Comparison of ENCODE assay signal across 18 cellular contexts in the genomic region with DNA sequence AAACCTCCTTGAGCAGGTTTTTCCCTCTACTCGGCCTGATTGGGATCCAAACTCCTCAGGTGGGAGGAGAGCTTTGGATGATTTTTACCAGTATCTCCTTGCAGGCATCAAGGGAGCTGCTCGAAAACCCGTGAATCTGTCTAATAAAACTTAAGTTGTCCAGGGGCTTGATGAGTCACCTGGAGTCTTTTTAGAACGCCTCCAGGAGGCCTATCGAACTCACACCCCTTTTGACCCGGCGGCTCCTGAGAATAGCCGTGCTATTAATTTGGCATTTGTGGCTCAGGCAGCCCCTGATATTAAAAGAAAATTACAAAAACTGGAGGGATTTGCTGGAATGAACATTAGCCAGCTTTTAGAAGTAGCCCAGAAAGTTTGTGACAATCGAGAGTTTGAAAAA. TPM values are rescaled to one million over a fixed set of nuclear protein-coding genes. Genes with fewer than 3 reads are reported as not detected.
DNase-seq lines count a peak whose midpoint lies in the region; ATAC-seq and TF ChIP-seq lines count a peak whose summit lies in the region.
"Had no signal": no experiment of that assay in that cellular context is flagged by ENCODE, and none has a peak within 500 bp of the region (broad histone marks: within the 10 kb centered on the region; RNA-seq: fewer than 3 reads in every experiment).

No MANE protein-coding gene starts in this region.

- H3K56ac ChIP-seq in mesendoderm (ENCODE audit: low read length): peak overlapping the region; percentile 17

- no peak overlapping the region for H3K4me2 ChIP-seq in mesendoderm (ENCODE audit: low read length)
- H3K4me2 ChIP-seq: BLaER1, KMS-11 had no signal

- H3K27me3 ChIP-seq in mesendoderm (ENCODE audit: insufficient read depth, low read length, poor library complexity) (no peaks in the 10 kb centered on the region), Caco-2 (replicated peaks; ENCODE audit: control insufficient read depth, insufficient read depth, low read length) (no peaks in the 10 kb centered on the region)
- H3K27me3 ChIP-seq: BLaER1 had no signal

- intact Hi-C loops in Caco-2 (cut with micrococcal nuclease; ENCODE audit: unreplicated experiment): no loop called here

- H3K27ac ChIP-seq in mesendoderm (ENCODE audit: low read depth, low read length): no peak overlapping the region
- H3K27ac ChIP-seq: 22Rv1, BLaER1, KMS-11, PC-9 had no signal

- no peak overlapping the region for H3K9ac ChIP-seq in mesendoderm (ENCODE audit: low read length)
- H3K9ac ChIP-seq: BLaER1, KMS-11 had no signal

- H2BK5ac ChIP-seq in mesendoderm (ENCODE audit: low read length): no peak overlapping the region

- CTCF ChIA-PET in Caco-2 (lab: Charles Lee): no interaction called here

- H4K8ac ChIP-seq in mesendoderm (ENCODE audit: low read depth, low read length): no peak overlapping the region

- H2AK5ac ChIP-seq in mesendoderm (ENCODE audit: low read length): no peak overlapping the region

- H3K4me1 Mint-ChIP-seq in activated T-helper 17 cell treated with anti-CD3 and anti-CD28 coated beads, Interleukin-2, amount 50 U/mL, for 72 hours: no peaks in the 10 kb centered on the region
- peaks cover 11% of the 10 kb centered on the region for H3K4me1 Mint-ChIP-seq in Caco-2 (ENCODE audit: low read depth, unreplicated experiment)

- no peak for TF ChIP-seq CTCF in Caco-2 (IDR thresholded peaks at IDR 0.05; ENCODE audit: insufficient read depth in 1 of 2, low read depth in 1 of 2, low read length in 1 of 2, severe bottlenecking in 1 of 2, unreplicated experiment in 1 of 2)

- no peaks in the 10 kb centered on the region for H3K79me1 ChIP-seq in mesendoderm (ENCODE audit: low read length)

- H3K4ac ChIP-seq in mesendoderm (ENCODE audit: low read depth, low read length): no peak overlapping the region

- peaks cover 5% of the 10 kb centered on the region for H3K4me1 ChIP-seq in mesendoderm (ENCODE audit: control insufficient read depth, low read depth, low read length)
- H3K4me1 ChIP-seq in Caco-2: no peaks in the 10 kb centered on the region
- H3K4me1 ChIP-seq: BLaER1 had no signal

- peak; percentile 17 for DNase-seq in activated CD8-positive, alpha-beta memory T cell treated with anti-CD3 and anti-CD28 coated beads for 24 hours
- DNase-seq in activated CD8-positive, alpha-beta memory T cell treated with anti-CD3 and anti-CD28 coated beads, Interleukin-2, amount 50 U/mL, for 48 hours: no peak
- DNase-seq in mesendoderm (no peak), dermis blood vessel endothelial cell (no peak), Caco-2 (no peak), NCI-H524 (lab: John Stamatoyannopoulos, UW) (no peak), anterior cingulate cortex (lab: John Stamatoyannopoulos, UW) (no peak)
- DNase-seq: NCI-H1048, NCI-H146, NCI-H2081 treated with DMSO at 0.1 percent for 48 hours, NCI-H510A, NCI-H82, PC-9 had no signal

- H3K23ac ChIP-seq in mesendoderm (ENCODE audit: low read length): no peak overlapping the region

- POLR2A ChIA-PET in Caco-2 (lab: Charles Lee): no interaction called here

- H3K9me3 ChIP-seq in Caco-2: no peaks in the 10 kb centered on the region
- H3K9me3 ChIP-seq: BLaER1 had no signal

- H3K27me3 Mint-ChIP-seq in activated T-helper 17 cell treated with anti-CD3 and anti-CD28 coated beads, Interleukin-2, amount 50 U/mL, for 72 hours: no peaks in the 10 kb centered on the region
- peaks cover 7% of the 10 kb centered on the region for H3K27me3 Mint-ChIP-seq in Caco-2 (ENCODE audit: insufficient read depth, unreplicated experiment)

- no peak overlapping the region for H2BK15ac ChIP-seq in mesendoderm (replicated peaks; ENCODE audit: low read depth)

- no peak overlapping the region for H2BK120ac ChIP-seq in mesendoderm (ENCODE audit: low read depth, low read length)

- no CpG with 5 or more reads among the region's 9 CpGs for WGBS in mesendoderm (ENCODE audit: extremely low coverage, insufficient coverage, low lambda C conversion rate)

- no peak overlapping the region for H3K4me3 Mint-ChIP-seq in activated T-helper 17 cell treated with anti-CD3 and anti-CD28 coated beads, Interleukin-2, amount 50 U/mL, for 72 hours
- H3K4me3 Mint-ChIP-seq in Caco-2 (ENCODE audit: unreplicated experiment): no peak overlapping the region
- H3K4me3 Mint-ChIP-seq: CD8-positive, alpha-beta T cell had no signal

- no peak for ATAC-seq in activated T-helper 17 cell treated with anti-CD3 and anti-CD28 coated beads, Interleukin-2, amount 50 U/mL, for 72 hours (replicated peaks)

- no peak overlapping the region for H4K5ac ChIP-seq in mesendoderm (ENCODE audit: low read length)

- H3K36me3 Mint-ChIP-seq in activated T-helper 17 cell treated with anti-CD3 and anti-CD28 coated beads, Interleukin-2, amount 50 U/mL, for 72 hours (ENCODE audit: low read depth): no peaks in the 10 kb centered on the region
- H3K36me3 Mint-ChIP-seq in Caco-2 (ENCODE audit: insufficient read depth, unreplicated experiment): no peaks in the 10 kb centered on the region
- H3K36me3 Mint-ChIP-seq: CD8-positive, alpha-beta T cell had no signal

- no peaks in the 10 kb centered on the region for H3K9me3 Mint-ChIP-seq in activated T-helper 17 cell treated with anti-CD3 and anti-CD28 coated beads, Interleukin-2, amount 50 U/mL, for 72 hours
- H3K9me3 Mint-ChIP-seq in Caco-2 (ENCODE audit: unreplicated experiment): no peaks in the 10 kb centered on the region
- H3K9me3 Mint-ChIP-seq: CD8-positive, alpha-beta T cell had no signal

- no TSS peak for BruUV-seq in Caco-2 (replicated peaks; lab: Mats Ljungman, UMichigan)

- H3K18ac ChIP-seq in mesendoderm (ENCODE audit: low read length): no peak overlapping the region

- H3K4me3 ChIP-seq in mesendoderm (ENCODE audit: low read length) (no peak overlapping the region), Caco-2 (ENCODE audit: low read depth, low read length) (no peak overlapping the region)
- H3K4me3 ChIP-seq: BLaER1, PC-9 had no signal

- H3K27ac Mint-ChIP-seq in activated T-helper 17 cell treated with anti-CD3 and anti-CD28 coated beads, Interleukin-2, amount 50 U/mL, for 72 hours: peak overlapping the region; percentile 8
- H3K27ac Mint-ChIP-seq in Caco-2 (ENCODE audit: unreplicated experiment): no peak overlapping the region

- no peaks in the 10 kb centered on the region for H3K79me2 ChIP-seq in mesendoderm (ENCODE audit: control insufficient read depth, insufficient read depth, low read length)

- H3K36me3 ChIP-seq in mesendoderm (ENCODE audit: control insufficient read depth, insufficient read depth, low read length) (no peaks in the 10 kb centered on the region), Caco-2 (ENCODE audit: control insufficient read depth, insufficient read depth, low read length) (no peaks in the 10 kb centered on the region)
- H3K36me3 ChIP-seq: BLaER1 had no signal

RNA-seq across cellular contexts. Expression of a gene that starts 41.6 kb away (rescaled TPM):
- 10 to 100 TPM; 30.0 to 33.5 TPM for total RNA-seq in activated T-helper 17 cell treated with anti-CD3 and anti-CD28 coated beads, Interleukin-2, amount 50 U/mL, for 72 hours
- 6.2 TPM for polyA plus RNA-seq in mesendoderm (2013, experiment 1 of 2)
- polyA plus RNA-seq in mesendoderm (2013, experiment 2 of 2): 5.9 TPM
- total RNA-seq in dermis blood vessel endothelial cell: 27.6 and 28.0 TPM in 2 replicates
- 16.4 and 18.0 TPM in 2 replicates for total RNA-seq in Caco-2 (2022)

RNA-seq across cellular contexts. Expression of a gene that starts 51.2 kb away (rescaled TPM):
- 1,000 to 10,000 TPM; 1,391 to 1,542 TPM for total RNA-seq in activated T-helper 17 cell treated with anti-CD3 and anti-CD28 coated beads, Interleukin-2, amount 50 U/mL, for 72 hours
- polyA plus RNA-seq in mesendoderm (2013, experiment 1 of 2): 3,947 TPM
- 3,947 TPM for polyA plus RNA-seq in mesendoderm (2013, experiment 2 of 2)
- total RNA-seq in dermis blood vessel endothelial cell (1,283 and 2,049 TPM in 2 replicates), Caco-2 (2022) (958 and 971 TPM in 2 replicates)
